In genomic region chr17:80992077-80992947, GRCh38 we compare ENCODE assay signal across 8 cellular contexts. TPM values are rescaled to one million over a fixed set of nuclear protein-coding genes. Genes with fewer than 3 reads are reported as not detected.
DNase-seq lines count a peak whose midpoint lies in the region; TF ChIP-seq lines count a peak whose summit lies in the region.

No MANE protein-coding gene starts in this region.

- H3K27me3 Mint-ChIP-seq in activated naive CD4-positive, alpha-beta T cell treated with anti-CD3 and anti-CD28 coated beads for 36 hours (ENCODE audit: low read depth) = no peaks in the 10 kb centered on the region
- peaks cover 12% of the 10 kb centered on the region for H3K27me3 Mint-ChIP-seq in neural crest cell (ENCODE audit: low read depth)

- H3K27ac ChIP-seq in Peyer's patch = peak overlapping the region; percentile 63 to 79 (median 72)
- H3K27ac ChIP-seq in epithelial cell of prostate = peak overlapping the region; percentile 11

- H3K4me3 Mint-ChIP-seq in activated naive CD4-positive, alpha-beta T cell treated with anti-CD3 and anti-CD28 coated beads for 36 hours = peak overlapping the region; percentile 70
- H3K4me3 Mint-ChIP-seq in neural crest cell = peak overlapping the region; percentile 89

- no peak for TF ChIP-seq POLR2A in Peyer's patch (IDR thresholded peaks at IDR 0.05)

- no peak for DNase-seq in activated naive CD4-positive, alpha-beta T cell treated with anti-CD3 and anti-CD28 coated beads for 36 hours
- no peak for DNase-seq in activated naive CD4-positive, alpha-beta T cell treated with Interleukin-2 at 50 U/mL for 16 hours
- DNase-seq in Peyer's patch = peak in 1 of 3 donors; percentile 59
- no peak for DNase-seq in epithelial cell of prostate (ENCODE audit: low read depth, low spot score)
- DNase-seq in neural crest cell (ENCODE audit: low read depth, low spot score) = no peak
- no peak for DNase-seq in NCI-H2171 (lab: John Stamatoyannopoulos, UW)
- DNase-seq in NCI-H2196 treated with DMSO at 0.1 percent for 48 hours (lab: John Stamatoyannopoulos, UW; ENCODE audit: unreplicated experiment) = no peak
- no peak for DNase-seq in Ammon's horn (ENCODE audit: low spot score)

- peaks cover 3% of the 10 kb centered on the region for H3K36me3 Mint-ChIP-seq in activated naive CD4-positive, alpha-beta T cell treated with anti-CD3 and anti-CD28 coated beads for 36 hours (ENCODE audit: low read depth)
- no peaks in the 10 kb centered on the region for H3K36me3 Mint-ChIP-seq in neural crest cell (ENCODE audit: low read depth)

- no peak overlapping the region for H3K27ac Mint-ChIP-seq in activated naive CD4-positive, alpha-beta T cell treated with anti-CD3 and anti-CD28 coated beads for 36 hours
- H3K27ac Mint-ChIP-seq in neural crest cell (ENCODE audit: unreplicated experiment) = no peak overlapping the region

- peak overlapping the region; percentile 91 to 100 (median 98) for H3K4me3 ChIP-seq in Peyer's patch

- CTCF ChIA-PET in activated naive CD4-positive, alpha-beta T cell treated with anti-CD3 and anti-CD28 coated beads for 36 hours (lab: Charles Lee) = interaction anchor here (0.6 kb wide), 1 partner anchor 122 kb away, joined by 3 read pairs; no protein-coding TSS in a partner anchor

- H3K9me3 Mint-ChIP-seq in activated naive CD4-positive, alpha-beta T cell treated with anti-CD3 and anti-CD28 coated beads for 36 hours = no peaks in the 10 kb centered on the region
- no peaks in the 10 kb centered on the region for H3K9me3 Mint-ChIP-seq in neural crest cell

- peaks cover 0 to 36% (median 11%) of the 10 kb centered on the region in 4 donors for H3K4me1 ChIP-seq in Peyer's patch

- peaks cover 0 to 25% (median 0%) of the 10 kb centered on the region in 3 donors for H3K36me3 ChIP-seq in Peyer's patch

- intact Hi-C loops in activated naive CD4-positive, alpha-beta T cell treated with anti-CD3 and anti-CD28 coated beads for 36 hours (cut with micrococcal nuclease) = no loop called here

- peaks cover 12% of the 10 kb centered on the region for H3K4me1 Mint-ChIP-seq in activated naive CD4-positive, alpha-beta T cell treated with anti-CD3 and anti-CD28 coated beads for 36 hours (ENCODE audit: low read depth)
- H3K4me1 Mint-ChIP-seq in neural crest cell = peaks cover 17% of the 10 kb centered on the region

- TF ChIP-seq CTCF in Peyer's patch (IDR thresholded peaks at IDR 0.05) = no peak
- TF ChIP-seq CTCF in neural crest cell (conservative IDR thresholded peaks at IDR 0.05) = no peak

- H3K27me3 ChIP-seq in Peyer's patch = no peaks in the 10 kb centered on the region

- H3K9me3 ChIP-seq in Peyer's patch = no peaks in the 10 kb centered on the region

RNA-seq across cellular contexts. Expression of gene CHMP6, which starts 0.7 kb away (rescaled TPM):
- 10 to 100 TPM; 10.1 to 10.6 TPM for total RNA-seq in activated naive CD4-positive, alpha-beta T cell treated with anti-CD3 and anti-CD28 coated beads for 36 hours
- total RNA-seq in Peyer's patch = 10 to 100 TPM; 29.9 to 57.8 (median 37.1) TPM
- total RNA-seq in neural crest cell = 32.7 and 33.2 TPM in 2 replicates

RNA-seq across cellular contexts. Expression of gene BAIAP2, which starts 42.6 kb away (rescaled TPM):
- 1 to 10 TPM; 3.9 to 4.2 TPM for total RNA-seq in activated naive CD4-positive, alpha-beta T cell treated with anti-CD3 and anti-CD28 coated beads for 36 hours
- 10 to 100 TPM; 10.2 to 61.9 (median 17.6) TPM for total RNA-seq in Peyer's patch
- total RNA-seq in neural crest cell = 47.5 and 53.6 TPM in 2 replicates
